In genomic region chr5:80175337-80175736, GRCh38 we compare ENCODE assay signal across 33 cellular contexts.
DNase-seq lines count a peak whose midpoint lies in the region; ATAC-seq lines count a peak whose summit lies in the region.
"Had no signal": no experiment of that assay in that cellular context is flagged by ENCODE, and none has a peak within 500 bp of the region (broad histone marks: within the 10 kb centered on the region; RNA-seq: fewer than 3 reads in every experiment).

No MANE protein-coding gene starts in this region.

- intact Hi-C loops in activated CD4-positive, alpha-beta memory T cell treated with anti-CD3 and anti-CD28 coated beads for 36 hours (cut with micrococcal nuclease), result no loop called here
- intact Hi-C loops in naive thymus-derived CD4-positive, alpha-beta T cell (cut with micrococcal nuclease), result no loop called here

- no peak overlapping the region for H3K27ac ChIP-seq in CD8-positive, alpha-beta memory T cell (ENCODE audit: low read depth, low read length)
- no peak overlapping the region for H3K27ac ChIP-seq in naive thymus-derived CD4-positive, alpha-beta T cell (ENCODE audit: low read depth, low read length)
- H3K27ac ChIP-seq: esophagus squamous epithelium, foreskin keratinocyte, psoas muscle, sigmoid colon, thyroid gland had no signal

- no peaks in the 10 kb centered on the region for H3K9me3 ChIP-seq in CD8-positive, alpha-beta memory T cell (ENCODE audit: low read length)
- H3K9me3 ChIP-seq in naive thymus-derived CD4-positive, alpha-beta T cell (ENCODE audit: control insufficient read depth in 2 of 3, low read length in 3 of 3), result no peaks in the 10 kb centered on the region
- H3K9me3 ChIP-seq: esophagus squamous epithelium, psoas muscle, sigmoid colon, thyroid gland had no signal

- H3K4me3 Mint-ChIP-seq in activated CD4-positive, alpha-beta memory T cell treated with anti-CD3 and anti-CD28 coated beads, Interleukin-2, amount 10 ng/mL, durations not matched to agents 7 days and 5 days, result no peak overlapping the region
- no peak overlapping the region for H3K4me3 Mint-ChIP-seq in activated CD4-positive, alpha-beta memory T cell treated with anti-CD3 and anti-CD28 coated beads for 36 hours
- no peak overlapping the region for H3K4me3 Mint-ChIP-seq in CD8-positive, alpha-beta memory T cell
- no peak overlapping the region for H3K4me3 Mint-ChIP-seq in activated T-helper 17 cell treated with anti-CD3 and anti-CD28 coated beads, Interleukin-2, amount 50 U/mL, for 72 hours
- peak overlapping the region in 1 of 10 donors; percentile 27 for H3K4me3 Mint-ChIP-seq in naive thymus-derived CD4-positive, alpha-beta T cell
- H3K4me3 Mint-ChIP-seq: activated CD4-positive, alpha-beta T cell treated with anti-CD3 and anti-CD28 coated beads, Interleukin-2, amount 10 ng/mL, durations not matched to agents 24 days and 14 days; central memory CD8-positive, alpha-beta T cell had no signal

- H3K27me3 Mint-ChIP-seq in activated CD4-positive, alpha-beta memory T cell treated with anti-CD3 and anti-CD28 coated beads, Interleukin-2, amount 10 ng/mL, durations not matched to agents 7 days and 5 days, result no peaks in the 10 kb centered on the region
- no peaks in the 10 kb centered on the region for H3K27me3 Mint-ChIP-seq in activated CD4-positive, alpha-beta memory T cell treated with anti-CD3 and anti-CD28 coated beads for 36 hours
- H3K27me3 Mint-ChIP-seq in CD8-positive, alpha-beta memory T cell, result peaks cover 0 to 2% of the 10 kb centered on the region in 2 donors
- no peaks in the 10 kb centered on the region for H3K27me3 Mint-ChIP-seq in activated T-helper 17 cell treated with anti-CD3 and anti-CD28 coated beads, Interleukin-2, amount 50 U/mL, for 72 hours
- no peaks in the 10 kb centered on the region for H3K27me3 Mint-ChIP-seq in naive thymus-derived CD4-positive, alpha-beta T cell
- H3K27me3 Mint-ChIP-seq: activated CD4-positive, alpha-beta T cell treated with anti-CD3 and anti-CD28 coated beads, Interleukin-2, amount 10 ng/mL, durations not matched to agents 24 days and 14 days; central memory CD8-positive, alpha-beta T cell; naive B cell had no signal

- CTCF ChIA-PET in activated CD4-positive, alpha-beta memory T cell treated with anti-CD3 and anti-CD28 coated beads, Interleukin-2, amount 10 ng/mL, durations not matched to agents 7 days and 5 days (lab: Charles Lee), result interaction anchor here (0.9 kb wide), 1 partner anchor 39 kb away, joined by 5 read pairs; no protein-coding TSS in a partner anchor
- CTCF ChIA-PET in activated CD4-positive, alpha-beta memory T cell treated with anti-CD3 and anti-CD28 coated beads for 36 hours (lab: Charles Lee), result interaction anchor here (0.6 kb wide), 1 partner anchor 21 kb away, joined by 3 read pairs; no protein-coding TSS in a partner anchor
- CTCF ChIA-PET in CD8-positive, alpha-beta memory T cell (lab: Charles Lee), result interaction anchor here (1.7 kb wide), 1 partner anchor 39 kb away, joined by 4 read pairs; no protein-coding TSS in a partner anchor
- CTCF ChIA-PET in naive thymus-derived CD4-positive, alpha-beta T cell (lab: Charles Lee), result interaction anchor here (1.1 to 3.0 kb wide), 2 partner anchors 17 to 83 kb away, joined by 4 to 7 read pairs; no protein-coding TSS in a partner anchor

- no peak for DNase-seq in activated CD4-positive, alpha-beta memory T cell treated with anti-CD3 and anti-CD28 coated beads, Interleukin-2, amount 10 ng/mL, durations not matched to agents 7 days and 5 days
- DNase-seq in activated CD4-positive, alpha-beta memory T cell treated with anti-CD3 and anti-CD28 coated beads for 36 hours, result no peak
- DNase-seq in CD8-positive, alpha-beta memory T cell, result no peak
- DNase-seq in naive thymus-derived CD4-positive, alpha-beta T cell, result no peak
- no peak for DNase-seq in effector CD8-positive, alpha-beta T cell (lab: John Stamatoyannopoulos, UW)
- DNase-seq: activated CD4-positive, alpha-beta T cell treated with anti-CD3 and anti-CD28 coated beads, Interleukin-2, amount 10 ng/mL, durations not matched to agents 24 days and 14 days; activated CD8-positive, alpha-beta memory T cell treated with anti-CD3 and anti-CD28 coated beads, Interleukin-2, amount 50 U/mL, for 4 hours; DMS153; esophagus squamous epithelium; foreskin keratinocyte; HCEC 1CT; islet precursor cell; Karpas-422; left ventricle myocardium superior; naive B cell; NCI-H1417; NCI-H2029 treated with DMSO at 0.1 percent for 48 hours; NCI-H524 treated with DMSO at 0.1 percent for 48 hours; NK-92 treated with Interleukin-12 subunit alpha and Interleukin-12 subunit beta, amount 100 ng/mL, for 24 hours; nucleus accumbens; psoas muscle; Right ventricle myocardium superior; sigmoid colon; stimulated activated CD4-positive, alpha-beta T cell treated with anti-CD3 and anti-CD28 coated beads, Interleukin-12 subunit alpha, Interleukin-12 subunit beta, amount 100 ng/mL, for 4 hours; stimulated activated CD4-positive, alpha-beta T cell treated with anti-CD3 and anti-CD28 coated beads, Interleukin-2, amount 100 ng/mL, for 48 hours; T1000; thyroid gland had no signal

- H3K4me3 ChIP-seq in CD8-positive, alpha-beta memory T cell (ENCODE audit: low read length), result no peak overlapping the region
- no peak overlapping the region for H3K4me3 ChIP-seq in naive thymus-derived CD4-positive, alpha-beta T cell (ENCODE audit: low read length)
- H3K4me3 ChIP-seq: esophagus squamous epithelium, GM12878, psoas muscle, sigmoid colon, thyroid gland had no signal

- H3K4me1 Mint-ChIP-seq in activated CD4-positive, alpha-beta memory T cell treated with anti-CD3 and anti-CD28 coated beads, Interleukin-2, amount 10 ng/mL, durations not matched to agents 7 days and 5 days, result peaks cover 15% of the 10 kb centered on the region
- peaks cover 47% of the 10 kb centered on the region for H3K4me1 Mint-ChIP-seq in activated CD4-positive, alpha-beta memory T cell treated with anti-CD3 and anti-CD28 coated beads for 36 hours (ENCODE audit: low read depth)
- peaks cover 33 to 53% (median 44%) of the 10 kb centered on the region in 3 donors for H3K4me1 Mint-ChIP-seq in CD8-positive, alpha-beta memory T cell
- peaks cover 11% of the 10 kb centered on the region for H3K4me1 Mint-ChIP-seq in activated T-helper 17 cell treated with anti-CD3 and anti-CD28 coated beads, Interleukin-2, amount 50 U/mL, for 72 hours
- peaks cover 28 to 70% (median 59%) of the 10 kb centered on the region in 7 donors for H3K4me1 Mint-ChIP-seq in naive thymus-derived CD4-positive, alpha-beta T cell

- no peaks in the 10 kb centered on the region for H3K27me3 ChIP-seq in CD8-positive, alpha-beta memory T cell (ENCODE audit: insufficient read depth, low read length, poor library complexity, severe bottlenecking)
- H3K27me3 ChIP-seq in naive thymus-derived CD4-positive, alpha-beta T cell (ENCODE audit: control insufficient read depth in 2 of 2, insufficient read depth in 2 of 2, low read length in 2 of 2), result no peaks in the 10 kb centered on the region
- H3K27me3 ChIP-seq: esophagus squamous epithelium, foreskin keratinocyte, sigmoid colon, thyroid gland had no signal

- POLR2A ChIA-PET in activated CD4-positive, alpha-beta memory T cell treated with anti-CD3 and anti-CD28 coated beads, Interleukin-2, amount 10 ng/mL, durations not matched to agents 7 days and 5 days (lab: Charles Lee), result interaction anchor here (1.6 to 21.1 kb wide), 2 partner anchors 17 to 78 kb away, joined by 3 to 397 read pairs; partner anchors contain the start of gene SERINC5
- POLR2A ChIA-PET in activated CD4-positive, alpha-beta memory T cell treated with anti-CD3 and anti-CD28 coated beads for 36 hours (lab: Charles Lee), result interaction anchor here (1.4 kb wide), 1 partner anchor 81 kb away, joined by 4 read pairs; the partner anchor contains the start of gene SERINC5
- POLR2A ChIA-PET in CD8-positive, alpha-beta memory T cell (lab: Charles Lee), result interaction anchor here (0.7 kb wide), 2 partner anchors 20 to 46 kb away, joined by 4 to 5 read pairs; no protein-coding TSS in a partner anchor
- POLR2A ChIA-PET in naive thymus-derived CD4-positive, alpha-beta T cell (lab: Charles Lee), result interaction anchor here (0.5 to 3.9 kb wide), 3 partner anchors 11 to 185 kb away, joined by 3 to 14 read pairs (median 3); no protein-coding TSS in a partner anchor

- H3K9me3 Mint-ChIP-seq in activated CD4-positive, alpha-beta memory T cell treated with anti-CD3 and anti-CD28 coated beads, Interleukin-2, amount 10 ng/mL, durations not matched to agents 7 days and 5 days, result no peaks in the 10 kb centered on the region
- no peaks in the 10 kb centered on the region for H3K9me3 Mint-ChIP-seq in activated CD4-positive, alpha-beta memory T cell treated with anti-CD3 and anti-CD28 coated beads for 36 hours
- H3K9me3 Mint-ChIP-seq in CD8-positive, alpha-beta memory T cell, result no peaks in the 10 kb centered on the region
- no peaks in the 10 kb centered on the region for H3K9me3 Mint-ChIP-seq in activated T-helper 17 cell treated with anti-CD3 and anti-CD28 coated beads, Interleukin-2, amount 50 U/mL, for 72 hours
- peaks cover 0 to 2% (median 0%) of the 10 kb centered on the region in 11 donors for H3K9me3 Mint-ChIP-seq in naive thymus-derived CD4-positive, alpha-beta T cell
- H3K9me3 Mint-ChIP-seq: activated CD4-positive, alpha-beta T cell treated with anti-CD3 and anti-CD28 coated beads, Interleukin-2, amount 10 ng/mL, durations not matched to agents 24 days and 14 days; activated T-helper 2 cell treated with anti-CD3 and anti-CD28 coated beads, Interferon-gamma antibody, Interleukin-2, Interleukin-4, amounts not matched to agents 10 μg/mL and 5 μg/mL and 100 μg/mL, durations not matched to agents 14 hours and 24 hours and 36 hours; central memory CD8-positive, alpha-beta T cell had no signal

- peaks cover 50% of the 10 kb centered on the region for H3K36me3 Mint-ChIP-seq in activated CD4-positive, alpha-beta memory T cell treated with anti-CD3 and anti-CD28 coated beads, Interleukin-2, amount 10 ng/mL, durations not matched to agents 7 days and 5 days (ENCODE audit: low read depth)
- peaks cover 41% of the 10 kb centered on the region for H3K36me3 Mint-ChIP-seq in activated CD4-positive, alpha-beta memory T cell treated with anti-CD3 and anti-CD28 coated beads for 36 hours
- H3K36me3 Mint-ChIP-seq in CD8-positive, alpha-beta memory T cell, result peaks cover 21 to 56% (median 23%) of the 10 kb centered on the region in 3 donors
- peaks cover 91% of the 10 kb centered on the region for H3K36me3 Mint-ChIP-seq in activated T-helper 17 cell treated with anti-CD3 and anti-CD28 coated beads, Interleukin-2, amount 50 U/mL, for 72 hours (ENCODE audit: low read depth)
- H3K36me3 Mint-ChIP-seq in naive thymus-derived CD4-positive, alpha-beta T cell, result peaks cover 17 to 50% (median 42%) of the 10 kb centered on the region in 5 donors

- peak overlapping the region; percentile 8 for H3K27ac Mint-ChIP-seq in activated CD4-positive, alpha-beta memory T cell treated with anti-CD3 and anti-CD28 coated beads, Interleukin-2, amount 10 ng/mL, durations not matched to agents 7 days and 5 days
- no peak overlapping the region for H3K27ac Mint-ChIP-seq in activated CD4-positive, alpha-beta memory T cell treated with anti-CD3 and anti-CD28 coated beads for 36 hours
- peak overlapping the region in 5 of 8 donors; percentile 18 to 66 (median 51) for H3K27ac Mint-ChIP-seq in CD8-positive, alpha-beta memory T cell
- peak overlapping the region; percentile 48 for H3K27ac Mint-ChIP-seq in activated T-helper 17 cell treated with anti-CD3 and anti-CD28 coated beads, Interleukin-2, amount 50 U/mL, for 72 hours
- H3K27ac Mint-ChIP-seq in naive thymus-derived CD4-positive, alpha-beta T cell, result peak overlapping the region in 8 of 9 donors; percentile 59 to 76 (median 68)
- H3K27ac Mint-ChIP-seq: activated CD4-positive, alpha-beta T cell treated with anti-CD3 and anti-CD28 coated beads, Interleukin-2, amount 10 ng/mL, durations not matched to agents 24 days and 14 days; activated T-helper 2 cell treated with anti-CD3 and anti-CD28 coated beads, Interferon-gamma antibody, Interleukin-2, Interleukin-4, amounts not matched to agents 10 μg/mL and 5 μg/mL and 100 μg/mL, durations not matched to agents 14 hours and 24 hours and 36 hours had no signal

- H3K36me3 ChIP-seq in CD8-positive, alpha-beta memory T cell (ENCODE audit: insufficient read depth, low read length), result peaks cover 30% of the 10 kb centered on the region
- H3K36me3 ChIP-seq in naive thymus-derived CD4-positive, alpha-beta T cell (ENCODE audit: control insufficient read depth in 2 of 3, insufficient read depth in 3 of 3, low read length in 3 of 3), result peaks cover 6 to 58% (median 32%) of the 10 kb centered on the region in 3 experiments

- no peak for ATAC-seq in activated T-helper 17 cell treated with anti-CD3 and anti-CD28 coated beads, Interleukin-2, amount 50 U/mL, for 72 hours (replicated peaks)
- ATAC-seq in naive thymus-derived CD4-positive, alpha-beta T cell, result no peak
- ATAC-seq in GM21515 (IDR thresholded peaks at IDR 0.05; ENCODE audit: unreplicated experiment) (no peak), GM18907 (IDR thresholded peaks at IDR 0.05; ENCODE audit: unreplicated experiment) (no peak)
- ATAC-seq: foreskin keratinocyte, GM12878, left ventricle myocardium superior, psoas muscle had no signal

- peaks cover 32% of the 10 kb centered on the region for H3K4me1 ChIP-seq in CD8-positive, alpha-beta memory T cell (ENCODE audit: insufficient read depth, low read length)
- peaks cover 13 to 42% of the 10 kb centered on the region in 2 donors for H3K4me1 ChIP-seq in naive thymus-derived CD4-positive, alpha-beta T cell (ENCODE audit: control insufficient read depth in 2 of 2, insufficient read depth in 2 of 2, low read length in 2 of 2)
- H3K4me1 ChIP-seq: foreskin keratinocyte, psoas muscle, sigmoid colon had no signal
